ENCODE assay signal across 1 cellular context in genomic region chr19:11941361-11941887, GRCh38. TPM values are rescaled to one million over a fixed set of nuclear protein-coding genes. Genes with fewer than 3 reads are reported as not detected.
"Had no signal": no experiment of that assay in that cellular context is flagged by ENCODE, and none has a peak within 500 bp of the region (broad histone marks: within the 10 kb centered on the region; RNA-seq: fewer than 3 reads in every experiment).

No MANE protein-coding gene starts in this region.

RNA-seq across cellular contexts. Expression of gene ZNF763, which starts 23.4 kb away (rescaled TPM):
- total RNA-seq: HT1080 had no signal

RNA-seq across cellular contexts. Expression of gene ZNF69, which starts 53.8 kb away (rescaled TPM):
- total RNA-seq: HT1080 had no signal
